ENCODE assay signal across 30 cellular contexts in genomic region chr1:230515451-230516145, GRCh38.
DNase-seq lines count a peak whose midpoint lies in the region; ATAC-seq, FAIRE-seq and TF ChIP-seq lines count a peak whose summit lies in the region.
"Had no signal": no experiment of that assay in that cellular context is flagged by ENCODE, and none has a peak within 500 bp of the region (broad histone marks: within the 10 kb centered on the region; RNA-seq: fewer than 3 reads in every experiment).

No MANE protein-coding gene starts in this region.

- H3K4me2 ChIP-seq in GM23338 (0 out of 2 replicates have a peak overlapping the region, but pooled peaks have one; percentile 2), H1 (ENCODE audit: insufficient read depth in 1 of 2, low read depth in 2 of 2, low read length in 2 of 2) (0 out of 4 replicates have a peak overlapping the region, but pooled peaks of 1 of the 2 experiments have one; percentile 11), neural progenitor cell (peak overlapping the region; percentile 28)

- H3K56ac ChIP-seq in H1 (replicated peaks; ENCODE audit: insufficient read length, low read depth, low read length): no peak overlapping the region

- peak; percentile 58 for FAIRE-seq in H1 (lab: Jason Lieb, UNC)
- FAIRE-seq: G401.6 had no signal

- peak overlapping the region; percentile 15; the same call in 1 of the 2 replicates for H2AFZ ChIP-seq in GM23338
- peak overlapping the region; percentile 86; the same call in 1 of the 2 replicates for H2AFZ ChIP-seq in H1 (ENCODE audit: low read length)
- H2AFZ ChIP-seq in neural progenitor cell (replicated peaks): peak overlapping the region; percentile 84
- H2AFZ ChIP-seq: GM23248, parathyroid adenoma had no signal

- H3K27me3 Mint-ChIP-seq in GM23338 (ENCODE audit: insufficient read depth, low read depth, poor library complexity): peaks cover 4% of the 10 kb centered on the region
- H3K27me3 Mint-ChIP-seq in neural progenitor cell (ENCODE audit: insufficient read depth, low read depth): peaks cover 4% of the 10 kb centered on the region

- H3K36me3 Mint-ChIP-seq in GM23338 (ENCODE audit: low read depth): no peaks in the 10 kb centered on the region
- no peaks in the 10 kb centered on the region for H3K36me3 Mint-ChIP-seq in neural progenitor cell
- H3K36me3 Mint-ChIP-seq: activated naive CD4-positive, alpha-beta T cell treated with anti-CD3 and anti-CD28 coated beads, Interleukin-2, amount 10 ng/mL, durations not matched to agents 7 days and 5 days; immature natural killer cell had no signal

- no peak overlapping the region for H4K91ac ChIP-seq in H1 (replicated peaks; ENCODE audit: insufficient read length, low read length)

- H3K4me1 ChIP-seq in GM23338 (ENCODE audit: insufficient read depth): peaks cover 20% of the 10 kb centered on the region
- peaks cover 6 to 22% (median 14%) of the 10 kb centered on the region in 4 experiments for H3K4me1 ChIP-seq in H1 (replicated peaks in 1 of 4; ENCODE audit: control insufficient read depth in 3 of 4, insufficient read depth in 4 of 4, low read length in 3 of 4)
- H3K4me1 ChIP-seq in neural progenitor cell: peaks cover 31% of the 10 kb centered on the region
- H3K4me1 ChIP-seq: parathyroid adenoma, suprapubic skin had no signal

- H2BK15ac ChIP-seq in H1 (ENCODE audit: low read length): no peak overlapping the region

- no peak overlapping the region for H3K4ac ChIP-seq in H1 (replicated peaks; ENCODE audit: insufficient read length, low read depth, low read length)

- H3K79me1 ChIP-seq in H1 (ENCODE audit: low read depth, low read length): no peaks in the 10 kb centered on the region

- no peak overlapping the region for H2BK5ac ChIP-seq in H1 (ENCODE audit: low read depth, low read length)

- H3K4me1 Mint-ChIP-seq in GM23338 (peaks cover 48% of the 10 kb centered on the region), neural progenitor cell (peaks cover 28% of the 10 kb centered on the region)
- H3K4me1 Mint-ChIP-seq: activated CD4-positive, alpha-beta memory T cell treated with anti-CD3 and anti-CD28 coated beads, Interleukin-2, amount 10 ng/mL, durations not matched to agents 7 days and 5 days; activated naive CD4-positive, alpha-beta T cell treated with anti-CD3 and anti-CD28 coated beads, Interleukin-2, amount 10 ng/mL, durations not matched to agents 7 days and 5 days; activated T-helper 17 cell treated with anti-CD3 and anti-CD28 coated beads, Interleukin-2, amount 50 U/mL, for 72 hours; immature natural killer cell had no signal

- no peaks in the 10 kb centered on the region for H3K79me2 ChIP-seq in GM23338 (replicated peaks; ENCODE audit: insufficient read depth)
- no peaks in the 10 kb centered on the region for H3K79me2 ChIP-seq in H1 (ENCODE audit: control insufficient read depth in 1 of 2, insufficient read depth in 2 of 2, low read length in 2 of 2)
- no peaks in the 10 kb centered on the region for H3K79me2 ChIP-seq in neural progenitor cell (ENCODE audit: low read depth)
- H3K79me2 ChIP-seq: parathyroid adenoma had no signal

- no peak for TF ChIP-seq POLR2A in H1 (IDR thresholded peaks at IDR 0.05; ENCODE audit: control extremely low read depth in 1 of 2, low read depth in 2 of 2, low read length in 2 of 2)

- no peak overlapping the region for H3K27ac Mint-ChIP-seq in GM23338
- H3K27ac Mint-ChIP-seq in neural progenitor cell: no peak overlapping the region
- H3K27ac Mint-ChIP-seq: activated CD4-positive, alpha-beta memory T cell treated with anti-CD3 and anti-CD28 coated beads, Interleukin-2, amount 10 ng/mL, durations not matched to agents 7 days and 5 days; activated naive CD4-positive, alpha-beta T cell treated with anti-CD3 and anti-CD28 coated beads, Interleukin-2, amount 10 ng/mL, durations not matched to agents 7 days and 5 days; activated T-helper 17 cell treated with anti-CD3 and anti-CD28 coated beads, Interleukin-2, amount 50 U/mL, for 72 hours; immature natural killer cell had no signal

- H2BK20ac ChIP-seq in H1 (ENCODE audit: low read length): no peak overlapping the region; the same call in 1 of the 2 replicates

- no peaks in the 10 kb centered on the region for H3F3A ChIP-seq in GM23338 (replicated peaks; ENCODE audit: low read depth)
- peaks cover 10% of the 10 kb centered on the region for H3F3A ChIP-seq in neural progenitor cell (ENCODE audit: low read depth)

- H3K23ac ChIP-seq in H1 (ENCODE audit: insufficient read length): no peak overlapping the region

- H2BK12ac ChIP-seq in H1 (ENCODE audit: low read depth, low read length): no peak overlapping the region

- no peak for TF ChIP-seq RAD21 in H1 (IDR thresholded peaks at IDR 0.05 in 1 of 2, conservative IDR thresholded peaks at IDR 0.05 in 1 of 2; ENCODE audit: low read depth in 2 of 2, low read length in 2 of 2)

- ATAC-seq in GM23338: peak; percentile 83
- ATAC-seq in HG02763 (IDR thresholded peaks at IDR 0.05; ENCODE audit: unreplicated experiment): no peak
- no peak for ATAC-seq in HG03520 (IDR thresholded peaks at IDR 0.05; ENCODE audit: unreplicated experiment)
- ATAC-seq: activated T-helper 17 cell treated with anti-CD3 and anti-CD28 coated beads, Interleukin-2, amount 50 U/mL, for 72 hours; gastrocnemius medialis; left cardiac atrium had no signal

- H2AK5ac ChIP-seq in H1 (ENCODE audit: low read depth, low read length): no peak overlapping the region

- H3K4me3 ChIP-seq in GM23338 (no peak overlapping the region), H1 (ENCODE audit: extremely low read depth in 1 of 4, insufficient read depth in 2 of 4, low read depth in 3 of 4, low read length in 4 of 4) (no peak overlapping the region), neural progenitor cell (no peak overlapping the region)
- H3K4me3 ChIP-seq: BLaER1 treated with 17β-estradiol and CSF1 and Interleukin-3, amounts not matched to agents 10 nM and 100 nM; gastrocnemius medialis; GM23248; skin epidermis; suprapubic skin had no signal

- 69% methylated on average over 9 of the region's 9 CpGs; no CpG with 5 or more reads in 1 of the 2 experiments for WGBS in H1 (ENCODE audit: extremely low coverage in 1 of 2, insufficient coverage in 1 of 2, insufficient read length in 1 of 2, insufficient replicate concordance in 2 of 2, low coverage in 1 of 2, low lambda C conversion rate in 2 of 2, missing lambda C conversion rate in 1 of 2), 2 experiments

- H3K14ac ChIP-seq in H1 (ENCODE audit: insufficient read length): no peak overlapping the region

- no peaks in the 10 kb centered on the region for H3K36me3 ChIP-seq in GM23338 (ENCODE audit: insufficient read depth)
- no peaks in the 10 kb centered on the region for H3K36me3 ChIP-seq in H1 (ENCODE audit: control insufficient read depth in 2 of 4, insufficient read depth in 4 of 4, low read length in 3 of 4)
- H3K36me3 ChIP-seq in neural progenitor cell: no peaks in the 10 kb centered on the region
- H3K36me3 ChIP-seq: BLaER1 treated with 17β-estradiol and CSF1 and Interleukin-3, amounts not matched to agents 10 nM and 100 nM; brain microvascular endothelial cell; gastrocnemius medialis; suprapubic skin had no signal

- H3K9me3 ChIP-seq in H1 (ENCODE audit: insufficient read depth in 2 of 2, low read depth in 1 of 2, low read length in 1 of 2): no peaks in the 10 kb centered on the region; a peak in 1 of 4 replicates
- H3K9me3 ChIP-seq in neural progenitor cell (ENCODE audit: low read depth): no peaks in the 10 kb centered on the region
- H3K9me3 ChIP-seq: gastrocnemius medialis, suprapubic skin had no signal

- H3K9me3 Mint-ChIP-seq in GM23338 (peaks cover under 1% of the 10 kb centered on the region; the same call in 1 of the 3 replicates), neural progenitor cell (peaks cover 2% of the 10 kb centered on the region)
- H3K9me3 Mint-ChIP-seq: activated CD4-positive, alpha-beta memory T cell treated with anti-CD3 and anti-CD28 coated beads, Interleukin-2, amount 10 ng/mL, durations not matched to agents 7 days and 5 days; activated naive CD4-positive, alpha-beta T cell treated with anti-CD3 and anti-CD28 coated beads, Interleukin-2, amount 10 ng/mL, durations not matched to agents 7 days and 5 days; activated T-helper 17 cell treated with anti-CD3 and anti-CD28 coated beads, Interleukin-2, amount 50 U/mL, for 72 hours; immature natural killer cell had no signal

- POLR2A ChIA-PET in H1 (lab: Charles Lee; ENCODE audit: partially characterized antibody): interaction anchor here (1.2 kb wide), 1 partner anchor 10 kb away, joined by 4 read pairs; no protein-coding TSS in a partner anchor

- no peaks in the 10 kb centered on the region for H3K27me3 ChIP-seq in GM23338 (ENCODE audit: insufficient read depth)
- no peaks in the 10 kb centered on the region for H3K27me3 ChIP-seq in H1 (replicated peaks in 1 of 4; ENCODE audit: control insufficient read depth in 3 of 4, extremely low read depth in 1 of 4, insufficient read depth in 3 of 4, low read length in 3 of 4)
- no peaks in the 10 kb centered on the region for H3K27me3 ChIP-seq in neural progenitor cell
- H3K27me3 ChIP-seq: BLaER1 treated with 17β-estradiol and CSF1 and Interleukin-3, amounts not matched to agents 10 nM and 100 nM; brain microvascular endothelial cell; gastrocnemius medialis had no signal

- H4K5ac ChIP-seq in H1 (ENCODE audit: insufficient read length, low read depth, low read length): no peak overlapping the region

- H3K9me2 ChIP-seq in GM23338 (ENCODE audit: insufficient read depth): no peaks in the 10 kb centered on the region

- DNase-seq in GM23338 (ENCODE audit: low spot score) (peak; percentile 61), NCI-H1694 (lab: John Stamatoyannopoulos, UW) (peak; percentile 47), H1 (ENCODE audit: low read depth in 1 of 2, low spot score in 2 of 2) (peak in 1 of 2 experiments; percentile 49), neural progenitor cell (ENCODE audit: low spot score) (peak; percentile 21), GOT3 (lab: John Stamatoyannopoulos, UW) (no peak), GDM1 (lab: John Stamatoyannopoulos, UW) (no peak)
- DNase-seq: activated CD4-positive, alpha-beta memory T cell treated with anti-CD3 and anti-CD28 coated beads, Interleukin-2, amount 10 ng/mL, durations not matched to agents 7 days and 5 days; activated CD4-positive, alpha-beta T cell treated with anti-CD3 and anti-CD28 coated beads for 1 hour; activated naive CD4-positive, alpha-beta T cell treated with anti-CD3 and anti-CD28 coated beads, Interleukin-2, amount 10 ng/mL, durations not matched to agents 7 days and 5 days; brain microvascular endothelial cell; cerebellar nuclear complex; dermis blood vessel endothelial cell; DMS153; gastrocnemius medialis; GM23248; immature natural killer cell; KG1; left cardiac atrium; NCI-H2171 treated with DMSO at 0.1 percent for 48 hours; NCI-H69; SIG-M5; stimulated activated naive CD4-positive, alpha-beta T cell had no signal

- no peak overlapping the region for H2BK120ac ChIP-seq in H1 (replicated peaks; ENCODE audit: low read depth, low read length)

- H3K23me2 ChIP-seq in H1 (ENCODE audit: low read depth, low read length): no peaks in the 10 kb centered on the region

- H3K4me3 Mint-ChIP-seq in GM23338: no peak overlapping the region; the same call in 2 of the 3 replicates
- no peak overlapping the region for H3K4me3 Mint-ChIP-seq in neural progenitor cell
- H3K4me3 Mint-ChIP-seq: activated CD4-positive, alpha-beta memory T cell treated with anti-CD3 and anti-CD28 coated beads, Interleukin-2, amount 10 ng/mL, durations not matched to agents 7 days and 5 days; activated naive CD4-positive, alpha-beta T cell treated with anti-CD3 and anti-CD28 coated beads, Interleukin-2, amount 10 ng/mL, durations not matched to agents 7 days and 5 days; activated T-helper 17 cell treated with anti-CD3 and anti-CD28 coated beads, Interleukin-2, amount 50 U/mL, for 72 hours; immature natural killer cell had no signal

- no peak overlapping the region for H4K8ac ChIP-seq in H1 (ENCODE audit: extremely low read depth, insufficient read depth, low read length)

- no peak for TF ChIP-seq CTCF in GM23338 (conservative IDR thresholded peaks at IDR 0.05; ENCODE audit: low read depth in 2 of 2)
- TF ChIP-seq CTCF in H1 (IDR thresholded peaks at IDR 0.05; ENCODE audit: control extremely low read depth in 1 of 3, insufficient read depth in 1 of 3, low read depth in 1 of 3, low read length in 3 of 3): no peak
- TF ChIP-seq CTCF in neural progenitor cell (IDR thresholded peaks at IDR 0.05): no peak

- CTCF ChIA-PET in H1 (lab: Charles Lee; ENCODE audit: partially characterized antibody): interaction anchor here (0.9 to 1.2 kb wide), 3 partner anchors 10 to 149 kb away, joined by 3 read pairs; no protein-coding TSS in a partner anchor

- H3K9ac ChIP-seq in H1 (replicated peaks in 1 of 4; ENCODE audit: extremely low read depth in 1 of 4, low read depth in 3 of 4, low read length in 3 of 4) (no peak overlapping the region; a peak in 1 of 7 replicates), neural progenitor cell (no peak overlapping the region)
- H3K9ac ChIP-seq: BLaER1 treated with 17β-estradiol and CSF1 and Interleukin-3, amounts not matched to agents 10 nM and 100 nM; GM23248; parathyroid adenoma had no signal

- H3K27ac ChIP-seq in GM23338 (ENCODE audit: low read depth) (no peak overlapping the region), H1 (ENCODE audit: low read depth, low read length) (0 out of 2 replicates have a peak overlapping the region, but pooled peaks have one; percentile 19), neural progenitor cell (no peak overlapping the region)
- H3K27ac ChIP-seq: BLaER1 treated with 17β-estradiol and CSF1 and Interleukin-3, amounts not matched to agents 10 nM and 100 nM; brain microvascular endothelial cell; gastrocnemius medialis; GM23248; parathyroid adenoma; skin epidermis; suprapubic skin had no signal

- no peak for TF ChIP-seq EP300 in H1 (IDR thresholded peaks at IDR 0.05; ENCODE audit: borderline replicate concordance in 1 of 2, low read depth in 2 of 2, low read length in 2 of 2)

- H4K20me1 ChIP-seq in GM23338 (replicated peaks; ENCODE audit: insufficient read depth) (no peaks in the 10 kb centered on the region; the same call in 1 of the 2 replicates), H1 (replicated peaks in 1 of 2; ENCODE audit: control insufficient read depth in 1 of 2, insufficient read depth in 2 of 2, low read length in 2 of 2) (no peaks in the 10 kb centered on the region), neural progenitor cell (ENCODE audit: low read depth) (no peaks in the 10 kb centered on the region)
- H4K20me1 ChIP-seq: BLaER1 treated with 17β-estradiol and CSF1 and Interleukin-3, amounts not matched to agents 10 nM and 100 nM had no signal

- peak overlapping the region; percentile 25; the same call in 1 of the 2 replicates for H3K18ac ChIP-seq in H1 (ENCODE audit: extremely low read depth, low read length)

Comparison
In these comparisons a context has a peak if more than half of its experiments do, and no peak if none do; other contexts are left out.
1. DNase-seq: peak in GM23338 (single experiment), NCI-H1694 (single experiment) and neural progenitor cell (single experiment); none in GOT3 (single experiment) and GDM1 (single experiment).
2. H2AFZ ChIP-seq: peak in every context shown above with its lines; median percentile 86 in H1; 84 in neural progenitor cell; 15 in GM23338.